4 cellular contexts compared by ENCODE assay signal in the genomic region with DNA sequence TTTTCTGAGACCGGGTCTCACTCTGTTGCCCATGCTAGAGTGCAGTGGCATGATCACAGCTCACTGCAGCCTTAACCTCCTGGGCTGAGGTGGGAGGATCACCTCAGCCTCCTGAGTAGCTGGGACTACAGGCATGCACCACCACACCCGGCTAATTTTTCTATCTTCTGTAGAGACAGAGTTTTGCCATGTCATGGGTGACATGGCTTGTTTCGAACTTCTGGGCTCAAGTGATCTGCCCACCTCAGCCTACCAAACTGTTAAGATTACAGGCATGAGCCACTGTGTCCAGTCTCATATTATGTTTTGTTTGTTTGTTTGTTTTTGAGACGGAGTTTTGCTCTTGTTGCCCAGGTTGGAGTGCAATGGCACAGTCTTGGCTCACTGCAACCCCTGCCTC. TPM values are rescaled to one million over a fixed set of nuclear protein-coding genes. Genes with fewer than 3 reads are reported as not detected.
DNase-seq lines count a peak whose midpoint lies in the region; ATAC-seq, FAIRE-seq and TF ChIP-seq lines count a peak whose summit lies in the region.
"Not testable (repeated sequence)": the region's sequence is repeated elsewhere in the genome, so short reads cannot be mapped to it uniquely, and the experiment has no call there.

No MANE protein-coding gene starts in this region.

- in situ Hi-C loops in K562 (cut with MboI): not testable (repeated sequence)

- peak overlapping the region; percentile 29 for H3K27ac Mint-ChIP-seq in activated T-cell treated with anti-CD3 and anti-CD28 coated beads, Interleukin-2, amount 50 U/mL, for 24 hours

- H3K4me1 Mint-ChIP-seq in activated T-cell treated with anti-CD3 and anti-CD28 coated beads, Interleukin-2, amount 50 U/mL, for 24 hours (ENCODE audit: low read depth): peaks cover 40% of the 10 kb centered on the region

- not testable (repeated sequence) for FAIRE-seq in K562 (lab: Jason Lieb, UNC)

- not testable (repeated sequence) for H3K27me3 Mint-ChIP-seq in activated T-cell treated with anti-CD3 and anti-CD28 coated beads, Interleukin-2, amount 50 U/mL, for 24 hours

- not testable (repeated sequence) for BruUV-seq in K562 (replicated peaks; lab: Mats Ljungman, UMichigan)

- WGBS in K562 (ENCODE audit: insufficient coverage, low coverage, missing lambda C conversion rate): 85% methylated on average over 4 of the region's 4 CpGs

- not testable (repeated sequence) for H2AFZ ChIP-seq in K562 (ENCODE audit: low read depth, low read length)

- not testable (repeated sequence) for H3K9me3 ChIP-seq in BLaER1; K562 (replicated peaks; ENCODE audit: control insufficient read depth, insufficient read depth, low read depth, low read length)

- peaks cover 32% of the 10 kb centered on the region for H3K79me2 ChIP-seq in K562 (ENCODE audit: control insufficient read depth, insufficient read depth, low read length)

- not testable (repeated sequence) for H3K9me1 ChIP-seq in K562 (ENCODE audit: control insufficient read depth, insufficient read depth, low read length)

- not testable (repeated sequence) for H3K27me3 ChIP-seq in BLaER1; K562 (ENCODE audit: control insufficient read depth in 2 of 2, insufficient read depth in 2 of 2, low read length in 2 of 2)

- H3K4me3 ChIP-seq in BLaER1, K562: not testable (repeated sequence)

- POLR2A ChIA-PET in K562 (lab: Yijun Ruan, JAX): not testable (repeated sequence)

- not testable (repeated sequence) for TF ChIP-seq POLR2A in K562 (conservative IDR thresholded peaks at IDR 0.05); erythroblast (IDR thresholded peaks at IDR 0.05; ENCODE audit: low read length)

- not testable (repeated sequence) for H3K4me2 ChIP-seq in BLaER1; K562 (ENCODE audit: insufficient read depth, low read length)

- not testable (repeated sequence) for TF ChIP-seq EP300 in K562 (IDR thresholded peaks at IDR 0.05; ENCODE audit: low read length)

- DNase-seq in activated T-cell treated with anti-CD3 and anti-CD28 coated beads, Interleukin-2, amount 50 U/mL, for 24 hours; K562 (ENCODE audit: extremely low read depth in 1 of 4, low spot score in 3 of 4): not testable (repeated sequence)
- DNase-seq in erythroblast (lab: John Stamatoyannopoulos, UW): peak; percentile 71

- CTCF ChIA-PET in K562 (lab: Yijun Ruan, JAX; ENCODE audit: low intra/inter-chr PET ratio): not testable (repeated sequence)

- peaks cover 95% of the 10 kb centered on the region for H3K36me3 Mint-ChIP-seq in activated T-cell treated with anti-CD3 and anti-CD28 coated beads, Interleukin-2, amount 50 U/mL, for 24 hours (ENCODE audit: low read depth)

- peaks cover 81% of the 10 kb centered on the region for H3K36me3 ChIP-seq in BLaER1
- H3K36me3 ChIP-seq in K562 (ENCODE audit: control insufficient read depth, insufficient read depth, low read length): peaks cover 72% of the 10 kb centered on the region

- not testable (repeated sequence) for H3K4me3 Mint-ChIP-seq in activated T-cell treated with anti-CD3 and anti-CD28 coated beads, Interleukin-2, amount 50 U/mL, for 24 hours

- not testable (repeated sequence) for H3K27ac ChIP-seq in BLaER1; K562 (ENCODE audit: extremely low read depth, low read depth, low read length)

- H3K4me1 ChIP-seq in BLaER1 (peaks cover 24% of the 10 kb centered on the region), K562 (replicated peaks in 1 of 2; ENCODE audit: control insufficient read depth in 2 of 2, insufficient read depth in 2 of 2, low read length in 2 of 2) (peaks cover 11 to 19% of the 10 kb centered on the region in 2 experiments; a peak in 4 of 5 replicates)

- ATAC-seq in K562: not testable (repeated sequence)

- not testable (repeated sequence) for TF ChIP-seq CTCF in K562 (IDR thresholded peaks at IDR 0.05 in 2 of 3, conservative IDR thresholded peaks at IDR 0.05 in 1 of 3; ENCODE audit: insufficient read depth in 2 of 3, low read depth in 1 of 3, low read length in 3 of 3)

- TF ChIP-seq RAD21 in K562 (CRISPR knock-in tag; conservative IDR thresholded peaks at IDR 0.05 in 1 of 2, IDR thresholded peaks at IDR 0.05 in 1 of 2): not testable (repeated sequence)

- peaks cover 29% of the 10 kb centered on the region for H4K20me1 ChIP-seq in BLaER1
- not testable (repeated sequence) for H4K20me1 ChIP-seq in K562 (replicated peaks; ENCODE audit: control insufficient read depth, insufficient read depth, low read length)

- intact Hi-C loops in K562 (cut with micrococcal nuclease): not testable (repeated sequence)

- H3K9ac ChIP-seq in BLaER1: 0 out of 2 replicates have a peak overlapping the region, but pooled peaks have one; percentile 19
- H3K9ac ChIP-seq in K562 (ENCODE audit: insufficient read depth in 1 of 2, low read depth in 2 of 2, low read length in 2 of 2): not testable (repeated sequence)

- not testable (repeated sequence) for H3K9me3 Mint-ChIP-seq in activated T-cell treated with anti-CD3 and anti-CD28 coated beads, Interleukin-2, amount 50 U/mL, for 24 hours

RNA-seq across cellular contexts. Expression of gene WDR46, which starts 3.8 kb away (rescaled TPM):
- total RNA-seq in K562 (2011; cell fraction: chromatin; rRNA removed; ENCODE audit: low replicate concordance): 140 and 282 TPM in 2 replicates
- 158 and 186 TPM in 2 replicates for total RNA-seq in K562 (2011; cell fraction: nucleolus; rRNA removed)
- 84.4 and 113 TPM in 2 replicates for total RNA-seq in K562 (2011; cell fraction: nucleoplasm; rRNA removed)
- total RNA-seq in K562 (2014; rRNA removed) (139 and 160 TPM in 2 replicates), K562 (2014; rRNA removed; fragmentation: Illumina TruSeq; extraction: Trizol) (69.9 and 87.1 TPM in 2 replicates), K562 (2015; rRNA removed; fragmentation: Illumina TruSeq; extraction: Trizol) (146 TPM in 2 replicates), K562 (2021) (108 and 117 TPM in 2 replicates)
- polyA plus RNA-seq in K562 (2011; rRNA removed) (51.8 and 80.5 TPM in 2 replicates), K562 (2014; fragmentation: Illumina TruSeq; extraction: Trizol) (83.4 and 93.1 TPM in 2 replicates), K562 (2014; fragmentation: Nextera tagmentation; extraction: Ambion mirVana) (10 to 100 TPM in 1 of 2 experiments, 1 to 10 TPM in 1; 8.9 to 27.6 TPM), K562 (2014; rRNA removed) (89.3 and 113 TPM in 2 replicates)
- 64.4 and 91.4 TPM in 2 replicates for polyA plus RNA-seq in K562 (2011; cell fraction: cytosol; rRNA removed)
- 147 and 197 TPM in 2 replicates for polyA plus RNA-seq in K562 (2011; cell fraction: nucleus; rRNA removed)
- polyA plus RNA-seq in K562 (2012): 79.7 and 86.5 TPM in 2 replicates
- polyA minus RNA-seq in K562 (2011; rRNA and poly(A)+ RNA removed): 75.9 and 79.2 TPM in 2 replicates
- polyA minus RNA-seq in K562 (2011; cell fraction: cytosol; rRNA and poly(A)+ RNA removed): 80.6 and 85.6 TPM in 2 replicates
- 74.7 and 86.1 TPM in 2 replicates for polyA minus RNA-seq in K562 (2011; cell fraction: nucleus; rRNA and poly(A)+ RNA removed)

RNA-seq across cellular contexts. Expression of gene PFDN6, which starts 4.2 kb away (rescaled TPM):
- 67.5 and 110 TPM in 2 replicates for total RNA-seq in K562 (2011; cell fraction: chromatin; rRNA removed; ENCODE audit: low replicate concordance)
- total RNA-seq in K562 (2011; cell fraction: nucleolus; rRNA removed): 84.5 and 92.7 TPM in 2 replicates
- 89.2 and 96.6 TPM in 2 replicates for total RNA-seq in K562 (2011; cell fraction: nucleoplasm; rRNA removed)
- total RNA-seq in K562 (2014; rRNA removed) (292 and 358 TPM in 2 replicates), K562 (2014; rRNA removed; fragmentation: Illumina TruSeq; extraction: Trizol) (216 and 230 TPM in 2 replicates), K562 (2015; rRNA removed; fragmentation: Illumina TruSeq; extraction: Trizol) (236 and 241 TPM in 2 replicates), K562 (2021) (150 and 172 TPM in 2 replicates)
- polyA plus RNA-seq in K562 (2011; rRNA removed) (125 and 200 TPM in 2 replicates), K562 (2014; fragmentation: Illumina TruSeq; extraction: Trizol) (301 and 322 TPM in 2 replicates), K562 (2014; fragmentation: Nextera tagmentation; extraction: Ambion mirVana) (1 to 10 TPM; 6.8 to 8.7 TPM), K562 (2014; rRNA removed) (472 and 475 TPM in 2 replicates)
- 76.6 and 97.7 TPM in 2 replicates for polyA plus RNA-seq in K562 (2011; cell fraction: cytosol; rRNA removed)
- 182 and 189 TPM in 2 replicates for polyA plus RNA-seq in K562 (2011; cell fraction: nucleus; rRNA removed)
- polyA plus RNA-seq in K562 (2012): 199 and 305 TPM in 2 replicates
- polyA minus RNA-seq in K562 (2011; rRNA and poly(A)+ RNA removed): 62.1 and 76.4 TPM in 2 replicates
- 33.4 and 35.0 TPM in 2 replicates for polyA minus RNA-seq in K562 (2011; cell fraction: cytosol; rRNA and poly(A)+ RNA removed)
- 42.8 and 58.6 TPM in 2 replicates for polyA minus RNA-seq in K562 (2011; cell fraction: nucleus; rRNA and poly(A)+ RNA removed)

RNA-seq across cellular contexts. Expression of gene B3GALT4, which starts 8.3 kb away (rescaled TPM):
- total RNA-seq in K562 (2011; cell fraction: chromatin; rRNA removed; ENCODE audit: low replicate concordance): 1.4 and 7.8 TPM in 2 replicates
- total RNA-seq in K562 (2011; cell fraction: nucleolus; rRNA removed): 9.2 and 10.9 TPM in 2 replicates
- total RNA-seq in K562 (2011; cell fraction: nucleoplasm; rRNA removed): 3.7 and 4.7 TPM in 2 replicates
- total RNA-seq in K562 (2014; rRNA removed): 1.3 and 2.6 TPM in 2 replicates
- total RNA-seq in K562 (2014; rRNA removed; fragmentation: Illumina TruSeq; extraction: Trizol): 0.35 and 0.36 TPM in 2 replicates
- total RNA-seq in K562 (2015; rRNA removed; fragmentation: Illumina TruSeq; extraction: Trizol): 0.94 and 1.2 TPM in 2 replicates
- 1.2 and 1.8 TPM in 2 replicates for total RNA-seq in K562 (2021)
- 0.42 and 0.61 TPM in 2 replicates for polyA plus RNA-seq in K562 (2011; rRNA removed)
- polyA plus RNA-seq in K562 (2011; cell fraction: cytosol; rRNA removed): 0.34 and 1.3 TPM in 2 replicates
- polyA plus RNA-seq in K562 (2011; cell fraction: nucleus; rRNA removed): 0.83 and 1.4 TPM in 2 replicates
- 1.2 and 2.5 TPM in 2 replicates for polyA plus RNA-seq in K562 (2012)
- polyA plus RNA-seq in K562 (2014; fragmentation: Illumina TruSeq; extraction: Trizol): 0.33 and 0.60 TPM in 2 replicates
- under 1 TPM in 1 of 2 experiments, not detected in 1; 0.11 TPM for polyA plus RNA-seq in K562 (2014; fragmentation: Nextera tagmentation; extraction: Ambion mirVana)
- 0.65 and 0.98 TPM in 2 replicates for polyA plus RNA-seq in K562 (2014; rRNA removed)
- 0.60 and 0.74 TPM in 2 replicates for polyA minus RNA-seq in K562 (2011; rRNA and poly(A)+ RNA removed)
- 0.67 and 1.6 TPM in 2 replicates for polyA minus RNA-seq in K562 (2011; cell fraction: cytosol; rRNA and poly(A)+ RNA removed)
- polyA minus RNA-seq in K562 (2011; cell fraction: nucleus; rRNA and poly(A)+ RNA removed): 8.3 and 8.6 TPM in 2 replicates

RNA-seq across cellular contexts. Expression of gene RPS18, which starts 13.3 kb away (rescaled TPM):
- 573 and 845 TPM in 2 replicates for total RNA-seq in K562 (2011; cell fraction: chromatin; rRNA removed; ENCODE audit: low replicate concordance)
- 1,781 and 2,022 TPM in 2 replicates for total RNA-seq in K562 (2011; cell fraction: nucleolus; rRNA removed)
- total RNA-seq in K562 (2011; cell fraction: nucleoplasm; rRNA removed): 2,244 and 4,596 TPM in 2 replicates
- total RNA-seq in K562 (2014; rRNA removed): 7,421 and 7,756 TPM in 2 replicates
- 8,131 and 8,358 TPM in 2 replicates for total RNA-seq in K562 (2014; rRNA removed; fragmentation: Illumina TruSeq; extraction: Trizol)
- total RNA-seq in K562 (2015; rRNA removed; fragmentation: Illumina TruSeq; extraction: Trizol): 6,830 and 6,840 TPM in 2 replicates
- total RNA-seq in K562 (2021): 5,023 and 5,547 TPM in 2 replicates
- 10,924 and 13,776 TPM in 2 replicates for polyA plus RNA-seq in K562 (2011; rRNA removed)
- 9,974 and 14,279 TPM in 2 replicates for polyA plus RNA-seq in K562 (2011; cell fraction: cytosol; rRNA removed)
- 3,080 and 5,551 TPM in 2 replicates for polyA plus RNA-seq in K562 (2011; cell fraction: nucleus; rRNA removed)
- polyA plus RNA-seq in K562 (2012): 10,450 and 11,249 TPM in 2 replicates
- 6,410 and 6,519 TPM in 2 replicates for polyA plus RNA-seq in K562 (2014; fragmentation: Illumina TruSeq; extraction: Trizol)
- over 10,000 TPM; 14,899 to 17,516 TPM for polyA plus RNA-seq in K562 (2014; fragmentation: Nextera tagmentation; extraction: Ambion mirVana)
- 10,223 and 10,563 TPM in 2 replicates for polyA plus RNA-seq in K562 (2014; rRNA removed)
- 5,821 and 6,481 TPM in 2 replicates for polyA minus RNA-seq in K562 (2011; rRNA and poly(A)+ RNA removed)
- 1,459 and 1,756 TPM in 2 replicates for polyA minus RNA-seq in K562 (2011; cell fraction: cytosol; rRNA and poly(A)+ RNA removed)
- 337 and 777 TPM in 2 replicates for polyA minus RNA-seq in K562 (2011; cell fraction: nucleus; rRNA and poly(A)+ RNA removed)

RNA-seq across cellular contexts. Expression of gene RGL2, which starts 13.5 kb away (rescaled TPM):
- 218 and 476 TPM in 2 replicates for total RNA-seq in K562 (2011; cell fraction: chromatin; rRNA removed; ENCODE audit: low replicate concordance)
- total RNA-seq in K562 (2011; cell fraction: nucleolus; rRNA removed): 277 and 305 TPM in 2 replicates
- total RNA-seq in K562 (2011; cell fraction: nucleoplasm; rRNA removed): 220 and 224 TPM in 2 replicates
- 14.5 and 17.9 TPM in 2 replicates for total RNA-seq in K562 (2014; rRNA removed)
- total RNA-seq in K562 (2014; rRNA removed; fragmentation: Illumina TruSeq; extraction: Trizol): 11.8 and 14.6 TPM in 2 replicates
- 19.5 TPM in 2 replicates for total RNA-seq in K562 (2015; rRNA removed; fragmentation: Illumina TruSeq; extraction: Trizol)
- total RNA-seq in K562 (2021): 43.0 and 54.6 TPM in 2 replicates
- polyA plus RNA-seq in K562 (2011; rRNA removed): 46.6 and 77.3 TPM in 2 replicates
- 39.5 and 39.8 TPM in 2 replicates for polyA plus RNA-seq in K562 (2011; cell fraction: cytosol; rRNA removed)
- 710 and 718 TPM in 2 replicates for polyA plus RNA-seq in K562 (2011; cell fraction: nucleus; rRNA removed)
- 41.6 and 85.7 TPM in 2 replicates for polyA plus RNA-seq in K562 (2012)
- polyA plus RNA-seq in K562 (2014; fragmentation: Illumina TruSeq; extraction: Trizol): 27.5 and 35.1 TPM in 2 replicates
- polyA plus RNA-seq in K562 (2014; fragmentation: Nextera tagmentation; extraction: Ambion mirVana): 1 to 10 TPM; 1.8 to 3.3 TPM
- polyA plus RNA-seq in K562 (2014; rRNA removed): 43.1 and 57.1 TPM in 2 replicates
- 21.7 and 27.1 TPM in 2 replicates for polyA minus RNA-seq in K562 (2011; rRNA and poly(A)+ RNA removed)
- polyA minus RNA-seq in K562 (2011; cell fraction: cytosol; rRNA and poly(A)+ RNA removed): 13.8 and 17.8 TPM in 2 replicates
- polyA minus RNA-seq in K562 (2011; cell fraction: nucleus; rRNA and poly(A)+ RNA removed): 113 and 127 TPM in 2 replicates
